In the genomic region with DNA sequence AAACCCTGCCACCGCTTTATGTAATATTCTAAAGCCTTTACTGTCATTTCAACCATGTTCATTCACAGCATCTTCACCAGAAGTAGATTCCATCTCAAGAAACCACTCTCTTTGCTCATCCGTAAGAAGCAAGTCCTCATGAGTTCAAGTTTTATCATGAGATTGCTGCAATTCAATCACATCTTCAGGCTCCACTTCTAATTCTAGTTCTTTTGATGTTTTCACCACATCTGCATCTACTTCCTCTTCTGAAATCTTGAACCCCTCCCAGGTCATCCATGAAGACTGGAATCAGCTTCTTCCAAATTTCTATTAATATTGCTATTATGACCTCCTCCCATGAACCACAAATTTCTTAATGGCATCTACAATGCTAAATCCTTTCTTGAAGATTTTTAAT, we compare ENCODE assay signal across 14 cellular contexts.
DNase-seq lines count a peak whose midpoint lies in the region; ATAC-seq, FAIRE-seq and TF ChIP-seq lines count a peak whose summit lies in the region.
"Had no signal": no experiment of that assay in that cellular context is flagged by ENCODE, and none has a peak within 500 bp of the region (broad histone marks: within the 10 kb centered on the region; RNA-seq: fewer than 3 reads in every experiment).

No MANE protein-coding gene starts in this region.

- H3K27ac Mint-ChIP-seq in activated naive CD4-positive, alpha-beta T cell treated with anti-CD3 and anti-CD28 coated beads, Interleukin-2, amount 50 U/mL, for 24 hours: peak overlapping the region; percentile 68
- H3K27ac Mint-ChIP-seq in activated naive CD8-positive, alpha-beta T cell treated with anti-CD3 and anti-CD28 coated beads for 36 hours: peak overlapping the region; percentile 40
- H3K27ac Mint-ChIP-seq in stimulated activated naive B cell treated with anti-CD40 and anti-IgM and Interleukin-4, amounts not matched to agents 10 μg/mL and 1 μg/mL and 100 μg/mL, for 72 hours: peak overlapping the region; percentile 86

- no peak overlapping the region for H3K9ac ChIP-seq in Karpas-422 (ENCODE audit: low read length)

- H3K9me3 Mint-ChIP-seq in activated naive CD4-positive, alpha-beta T cell treated with anti-CD3 and anti-CD28 coated beads, Interleukin-2, amount 50 U/mL, for 24 hours: peaks cover 7% of the 10 kb centered on the region
- peaks cover 12% of the 10 kb centered on the region for H3K9me3 Mint-ChIP-seq in activated naive CD8-positive, alpha-beta T cell treated with anti-CD3 and anti-CD28 coated beads for 36 hours
- peaks cover 11 to 12% of the 10 kb centered on the region in 2 donors for H3K9me3 Mint-ChIP-seq in stimulated activated naive B cell treated with anti-CD40 and anti-IgM and Interleukin-4, amounts not matched to agents 10 μg/mL and 1 μg/mL and 100 μg/mL, for 72 hours

- H3K4me1 ChIP-seq in Karpas-422 (ENCODE audit: low read length): peaks cover 60% of the 10 kb centered on the region

- no peak overlapping the region for H3K4me3 Mint-ChIP-seq in activated naive CD4-positive, alpha-beta T cell treated with anti-CD3 and anti-CD28 coated beads, Interleukin-2, amount 50 U/mL, for 24 hours
- H3K4me3 Mint-ChIP-seq in activated naive CD8-positive, alpha-beta T cell treated with anti-CD3 and anti-CD28 coated beads for 36 hours: no peak overlapping the region
- H3K4me3 Mint-ChIP-seq in stimulated activated naive B cell treated with anti-CD40 and anti-IgM and Interleukin-4, amounts not matched to agents 10 μg/mL and 1 μg/mL and 100 μg/mL, for 72 hours: no peak overlapping the region

- peaks cover 14% of the 10 kb centered on the region for H3K36me3 Mint-ChIP-seq in activated naive CD4-positive, alpha-beta T cell treated with anti-CD3 and anti-CD28 coated beads, Interleukin-2, amount 50 U/mL, for 24 hours
- H3K36me3 Mint-ChIP-seq in activated naive CD8-positive, alpha-beta T cell treated with anti-CD3 and anti-CD28 coated beads for 36 hours: peaks cover 30% of the 10 kb centered on the region
- H3K36me3 Mint-ChIP-seq in stimulated activated naive B cell treated with anti-CD40 and anti-IgM and Interleukin-4, amounts not matched to agents 10 μg/mL and 1 μg/mL and 100 μg/mL, for 72 hours: peaks cover 16 to 21% of the 10 kb centered on the region in 2 donors

- ATAC-seq in stimulated activated naive B cell treated with anti-CD40 and anti-IgM and Interleukin-4, amounts not matched to agents 10 μg/mL and 1 μg/mL and 100 μg/mL, for 72 hours (replicated peaks): no peak
- ATAC-seq: K562 had no signal

- peaks cover 99% of the 10 kb centered on the region for H3K79me2 ChIP-seq in Karpas-422 (ENCODE audit: low read length)

- no peaks in the 10 kb centered on the region for H3K27me3 ChIP-seq in Karpas-422 (ENCODE audit: low read length)

- H3K9me2 ChIP-seq in Karpas-422 (replicated peaks; ENCODE audit: insufficient read depth, low read length): no peaks in the 10 kb centered on the region

- no peak for FAIRE-seq in H54 (lab: Jason Lieb, UNC)
- FAIRE-seq: K562 had no signal

- peak overlapping the region; percentile 90 for H3K27ac ChIP-seq in Karpas-422 (ENCODE audit: low read length)
- H3K27ac ChIP-seq: HL-60 had no signal

- no peak overlapping the region for H2AFZ ChIP-seq in Karpas-422 (ENCODE audit: low read length)

- TF ChIP-seq POLR2A in H54 (IDR thresholded peaks at IDR 0.05; ENCODE audit: low read depth, low read length): no peak

- H3K9me3 ChIP-seq in Karpas-422 (ENCODE audit: low read length): peaks cover 5% of the 10 kb centered on the region; the same call in 1 of the 2 replicates

- peaks cover 95% of the 10 kb centered on the region for H3K4me1 Mint-ChIP-seq in activated naive CD4-positive, alpha-beta T cell treated with anti-CD3 and anti-CD28 coated beads, Interleukin-2, amount 50 U/mL, for 24 hours
- peaks cover 91% of the 10 kb centered on the region for H3K4me1 Mint-ChIP-seq in activated naive CD8-positive, alpha-beta T cell treated with anti-CD3 and anti-CD28 coated beads for 36 hours
- peaks cover 60 to 92% of the 10 kb centered on the region in 2 donors for H3K4me1 Mint-ChIP-seq in stimulated activated naive B cell treated with anti-CD40 and anti-IgM and Interleukin-4, amounts not matched to agents 10 μg/mL and 1 μg/mL and 100 μg/mL, for 72 hours

- H3K4me3 ChIP-seq in Karpas-422 (ENCODE audit: low read length): no peak overlapping the region
- H3K4me3 ChIP-seq: K562 had no signal

- no peak for DNase-seq in activated naive CD4-positive, alpha-beta T cell (lab: John Stamatoyannopoulos, UW)
- DNase-seq in Karpas-422: no peak
- no peak for DNase-seq in activated naive CD8-positive, alpha-beta T cell treated with anti-CD3 and anti-CD28 coated beads for 36 hours
- no peak for DNase-seq in stimulated activated naive B cell treated with anti-CD40 and anti-IgM and Interleukin-4, amounts not matched to agents 10 μg/mL and 1 μg/mL and 100 μg/mL, for 72 hours
- no peak for DNase-seq in cerebellar nuclear complex (lab: John Stamatoyannopoulos, UW)
- no peak for DNase-seq in NOMO-1 treated with dmso at 0.1 percent for 144 hours (lab: John Stamatoyannopoulos, UW; ENCODE audit: unreplicated experiment)
- no peak for DNase-seq in H54 (ENCODE audit: insufficient read length, low spot score)
- DNase-seq: NCI-H1092 treated with DMSO at 0.1 percent for 48 hours, NCI-H187 treated with DMSO at 0.1 percent for 48 hours, NCI-H510A treated with DMSO at 0.1 percent for 48 hours, SIG-M5 had no signal

- peak overlapping the region; percentile 49 for H3K4me2 ChIP-seq in Karpas-422 (ENCODE audit: low read depth, low read length, poor library complexity, severe bottlenecking)

- peaks cover 43% of the 10 kb centered on the region for H4K20me1 ChIP-seq in Karpas-422 (ENCODE audit: insufficient read depth, low read depth, low read length)

- no peaks in the 10 kb centered on the region for H3K27me3 Mint-ChIP-seq in activated naive CD4-positive, alpha-beta T cell treated with anti-CD3 and anti-CD28 coated beads, Interleukin-2, amount 50 U/mL, for 24 hours
- no peaks in the 10 kb centered on the region for H3K27me3 Mint-ChIP-seq in activated naive CD8-positive, alpha-beta T cell treated with anti-CD3 and anti-CD28 coated beads for 36 hours
- no peaks in the 10 kb centered on the region for H3K27me3 Mint-ChIP-seq in stimulated activated naive B cell treated with anti-CD40 and anti-IgM and Interleukin-4, amounts not matched to agents 10 μg/mL and 1 μg/mL and 100 μg/mL, for 72 hours

- H3K36me3 ChIP-seq in Karpas-422 (ENCODE audit: insufficient read depth, low read length): peaks cover 11% of the 10 kb centered on the region
